ENCODE assay signal across 8 cellular contexts in genomic region chr11:704799-705645, GRCh38. TPM values are rescaled to one million over a fixed set of nuclear protein-coding genes. Genes with fewer than 3 reads are reported as not detected.
DNase-seq lines count a peak whose midpoint lies in the region; ATAC-seq and TF ChIP-seq lines count a peak whose summit lies in the region.

No MANE protein-coding gene starts in this region.

- H2BK120ac ChIP-seq in mesenchymal stem cell (ENCODE audit: low read depth, low read length), result no peak overlapping the region

- peaks cover 8% of the 10 kb centered on the region for H3K79me1 ChIP-seq in mesenchymal stem cell (replicated peaks; ENCODE audit: low read length, poor library complexity, severe bottlenecking)

- peaks cover 30 to 54% of the 10 kb centered on the region in 2 experiments for H3K36me3 ChIP-seq in mesenchymal stem cell (ENCODE audit: control insufficient read depth in 1 of 2, insufficient read depth in 2 of 2, low read depth in 1 of 2, low read length in 2 of 2)
- peaks cover 0 to 5% (median 0%) of the 10 kb centered on the region in 4 donors for H3K36me3 ChIP-seq in transverse colon

- 88% methylated on average over 24 of the region's 25 CpGs for WGBS in mesenchymal stem cell
- WGBS in transverse colon (ENCODE audit: low coverage in 1 of 2), 2 donors, result 48% methylated on average over 17 of the region's 25 CpGs; no CpG with 5 or more reads in 1 of the 2 donors

- H3K27ac ChIP-seq in dorsolateral prefrontal cortex, result peak overlapping the region in 47 of 59 donors; percentile 7 to 84 (median 57)
- H3K27ac ChIP-seq in mesenchymal stem cell (ENCODE audit: low read length, poor library complexity, severe bottlenecking), result peak overlapping the region; percentile 47
- peak overlapping the region; percentile 92 to 94 (median 94) for H3K27ac ChIP-seq in transverse colon

- no peak overlapping the region for H2AFZ ChIP-seq in mesenchymal stem cell (ENCODE audit: low read depth, low read length)

- H4K91ac ChIP-seq in mesenchymal stem cell (ENCODE audit: low read length), result peak overlapping the region; percentile 85

- DNase-seq in NCI-H510A treated with DMSO at 0.1 percent for 48 hours (lab: John Stamatoyannopoulos, UW) (peak; percentile 52), NCI-H510A (lab: John Stamatoyannopoulos, UW) (no peak), dorsolateral prefrontal cortex (peak in 1 of 10 donors; percentile 36), mesenchymal stem cell (no peak), transverse colon (peak; percentile 87), SIG-M5 treated with dmso at 0.1 percent for 504 hours (lab: John Stamatoyannopoulos, UW; ENCODE audit: unreplicated experiment) (no peak), GOT3 (lab: John Stamatoyannopoulos, UW) (no peak)

- intact Hi-C loops in dorsolateral prefrontal cortex (cut with DNase I) (no loop called here), transverse colon (cut with DNase I; ENCODE audit: low total_unique reads) (no loop called here)

- peak overlapping the region; percentile 23 for H2BK15ac ChIP-seq in mesenchymal stem cell (ENCODE audit: low read depth, poor library complexity, severe bottlenecking)

- in situ Hi-C loops in transverse colon (cut with MboI; ENCODE audit: low pct_ligation_motif_present in 1 of 4, low pct_unique_long_range_greater_than_20kb in 1 of 4, low sequenced_read_pairs in 3 of 4), result no loop called here

- peak overlapping the region; percentile 84 for H2BK5ac ChIP-seq in mesenchymal stem cell (ENCODE audit: low read depth, low read length, poor library complexity, severe bottlenecking)

- no peak overlapping the region for H3K4ac ChIP-seq in mesenchymal stem cell (ENCODE audit: low read depth in 1 of 2, low read length in 2 of 2)

- no peaks in the 10 kb centered on the region for H3K9me3 ChIP-seq in mesenchymal stem cell (ENCODE audit: control insufficient read depth, low read length)
- H3K9me3 ChIP-seq in transverse colon, result no peaks in the 10 kb centered on the region

- peak overlapping the region; percentile 8 for H4K8ac ChIP-seq in mesenchymal stem cell (ENCODE audit: low read length)

- H3K4me3 ChIP-seq in dorsolateral prefrontal cortex, result peak overlapping the region in 37 of 59 donors; percentile 2 to 65 (median 48)
- peak overlapping the region; percentile 73 to 81 for H3K4me3 ChIP-seq in mesenchymal stem cell (ENCODE audit: insufficient read depth in 1 of 2, low read depth in 1 of 2, low read length in 2 of 2)
- peak overlapping the region; percentile 47 to 73 (median 66) for H3K4me3 ChIP-seq in transverse colon

- peak; percentile 85 for TF ChIP-seq POLR2A in transverse colon (IDR thresholded peaks at IDR 0.05)

- H3K27me3 ChIP-seq in dorsolateral prefrontal cortex (peaks cover 0 to 13% (median 0%) of the 10 kb centered on the region in 45 donors), mesenchymal stem cell (ENCODE audit: control insufficient read depth in 1 of 2, insufficient read depth in 1 of 2, low read length in 2 of 2) (no peaks in the 10 kb centered on the region), transverse colon (peaks cover 10% of the 10 kb centered on the region)

- TF ChIP-seq EP300 in transverse colon (IDR thresholded peaks at IDR 0.05; ENCODE audit: low read depth), result no peak

- peak overlapping the region; percentile 72 for H2AK5ac ChIP-seq in mesenchymal stem cell (ENCODE audit: low read length, severe bottlenecking)

- peak overlapping the region; percentile 77 for H3K9ac ChIP-seq in mesenchymal stem cell (ENCODE audit: low read length)

- H3K18ac ChIP-seq in mesenchymal stem cell (ENCODE audit: low read depth in 1 of 2, low read length in 2 of 2), result peak overlapping the region; percentile 44 to 56

- peak overlapping the region; percentile 61 for H3K4me2 ChIP-seq in mesenchymal stem cell (ENCODE audit: low read length, poor library complexity, severe bottlenecking)

- H3K14ac ChIP-seq in mesenchymal stem cell (ENCODE audit: low read length in 2 of 2), result peak overlapping the region in 1 of 2 experiments; percentile 57

- peaks cover 66% of the 10 kb centered on the region for H3K4me1 ChIP-seq in mesenchymal stem cell (ENCODE audit: control insufficient read depth, insufficient read depth, low read depth, low read length)
- peaks cover 23 to 66% (median 55%) of the 10 kb centered on the region in 4 donors for H3K4me1 ChIP-seq in transverse colon

- ATAC-seq in HG03565 (IDR thresholded peaks at IDR 0.05; ENCODE audit: unreplicated experiment), result no peak

- H2BK12ac ChIP-seq in mesenchymal stem cell (ENCODE audit: low read length in 2 of 2), result peak overlapping the region in 1 of 2 experiments; percentile 45

- H3K23ac ChIP-seq in mesenchymal stem cell (ENCODE audit: low read length in 2 of 2), result peak overlapping the region in 1 of 2 experiments; percentile 76

- TF ChIP-seq CTCF in dorsolateral prefrontal cortex (IDR thresholded peaks at IDR 0.05 in 54 of 56, conservative IDR thresholded peaks at IDR 0.05 in 2 of 56; ENCODE audit: low read depth in 1 of 56, partially characterized antibody in 56 of 56) (no peak), transverse colon (IDR thresholded peaks at IDR 0.05) (peak in 1 of 5 experiments; percentile 21)

RNA-seq across cellular contexts. Expression of gene EPS8L2, which starts 1.0 kb away (rescaled TPM):
- 10 to 100 TPM; 10.3 to 57.6 (median 18.1) TPM for total RNA-seq in dorsolateral prefrontal cortex
- 16.2 TPM for polyA plus RNA-seq in mesenchymal stem cell (2013, experiment 1 of 2)
- 17.4 TPM for polyA plus RNA-seq in mesenchymal stem cell (2013, experiment 2 of 2)
- 1,000 to 10,000 TPM in 1 of 4 donors, 100 to 1,000 TPM in 3; 257 to 1,130 (median 322) TPM for total RNA-seq in transverse colon

RNA-seq across cellular contexts. Expression of gene TMEM80, which starts 9.4 kb away (rescaled TPM):
- total RNA-seq in dorsolateral prefrontal cortex (10 to 100 TPM; 14.5 to 48.6 (median 27.2) TPM), transverse colon (100 to 1,000 TPM in 1 of 4 donors, 10 to 100 TPM in 3; 19.3 to 121 (median 41.8) TPM)
- polyA plus RNA-seq in mesenchymal stem cell (2013, experiment 1 of 2), result 13.4 TPM
- polyA plus RNA-seq in mesenchymal stem cell (2013, experiment 2 of 2), result 15.6 TPM

RNA-seq across cellular contexts. Expression of gene DEAF1, which starts 10.0 kb away (rescaled TPM):
- total RNA-seq in dorsolateral prefrontal cortex (100 to 1,000 TPM in 119 of 120 experiments, 10 to 100 TPM in 1; 72.0 to 250 (median 144) TPM), transverse colon (10 to 100 TPM; 24.4 to 84.5 (median 34.0) TPM)
- polyA plus RNA-seq in mesenchymal stem cell (2013, experiment 1 of 2), result 21.2 TPM
- polyA plus RNA-seq in mesenchymal stem cell (2013, experiment 2 of 2), result 20.6 TPM

RNA-seq across cellular contexts. Expression of gene TALDO1, which starts 42.2 kb away (rescaled TPM):
- total RNA-seq in dorsolateral prefrontal cortex, result 100 to 1,000 TPM in 96 of 120 experiments, 10 to 100 TPM in 24; 58.9 to 258 (median 114) TPM
- polyA plus RNA-seq in mesenchymal stem cell (2013, experiment 1 of 2), result 215 TPM
- polyA plus RNA-seq in mesenchymal stem cell (2013, experiment 2 of 2), result 211 TPM
- 100 to 1,000 TPM; 124 to 164 (median 141) TPM for total RNA-seq in transverse colon

Comparison
In these comparisons a context has a peak if more than half of its experiments do, and no peak if none do; other contexts are left out.
1. DNase-seq: peak in NCI-H510A treated with DMSO at 0.1 percent for 48 hours (single experiment) and transverse colon (single experiment); none in NCI-H510A (single experiment), mesenchymal stem cell (single experiment), SIG-M5 treated with dmso at 0.1 percent for 504 hours (single experiment) and GOT3 (single experiment).
2. RNA of gene EPS8L2, which starts 1.0 kb away (total RNA-seq): 257 to 1,130 TPM in transverse colon; 10.3 to 57.6 TPM in dorsolateral prefrontal cortex; every median in the first group is over 4 times any median in the second.
3. Peak in every context shown above with its lines, with median percentiles within 50 percentile points of each other: H3K27ac ChIP-seq and H3K4me3 ChIP-seq.